Comparison of ENCODE assay signal across 1 cellular context in genomic region chr4:106287353-106287969, GRCh38.
TF ChIP-seq lines count a peak whose summit lies in the region.

No MANE protein-coding gene starts in this region.

TF ChIP-seq in GM23338, 12 proteins besides CTCF, POLR2A, EP300 and RAD21 (continued from another document):
- TF ChIP-seq ZNF462 (CRISPR knock-in tag; IDR thresholded peaks at IDR 0.05) (no peak), CREB1 (CRISPR knock-in tag; IDR thresholded peaks at IDR 0.05; ENCODE audit: low read depth) (no peak), ZNF331 (CRISPR knock-in tag; IDR thresholded peaks at IDR 0.05; ENCODE audit: low read depth) (no peak), REST (IDR thresholded peaks at IDR 0.05; ENCODE audit: unreplicated experiment) (no peak)
TF ChIP-seq in GM23338: peak in this region for 0.
